ENCODE assay signal across 8 cellular contexts in genomic region chr15:55267401-55268053, GRCh38. TPM values are rescaled to one million over a fixed set of nuclear protein-coding genes. Genes with fewer than 3 reads are reported as not detected.
DNase-seq lines count a peak whose midpoint lies in the region; ATAC-seq and TF ChIP-seq lines count a peak whose summit lies in the region.

No MANE protein-coding gene starts in this region.

- H3K9ac ChIP-seq in skeletal muscle tissue (ENCODE audit: low read depth in 1 of 3, low read length in 3 of 3) = no peak overlapping the region

- no peak overlapping the region for H3K4me3 ChIP-seq in WERI-Rb-1 (ENCODE audit: low read depth, low read length)
- H3K4me3 ChIP-seq in skeletal muscle tissue (ENCODE audit: low read length in 3 of 3) = no peak overlapping the region
- no peak overlapping the region for H3K4me3 ChIP-seq in MG63

- ATAC-seq in GM19438 (IDR thresholded peaks at IDR 0.05; ENCODE audit: low read depth, unreplicated experiment) (peak; percentile 85), HG03354 (IDR thresholded peaks at IDR 0.05; ENCODE audit: poor library complexity, severe bottlenecking, unreplicated experiment) (peak; percentile 96)

- no peaks in the 10 kb centered on the region for H3K9me3 ChIP-seq in WERI-Rb-1 (ENCODE audit: severe bottlenecking)
- no peaks in the 10 kb centered on the region for H3K9me3 ChIP-seq in skeletal muscle tissue (ENCODE audit: control insufficient read depth in 3 of 3, low read length in 3 of 3)
- no peaks in the 10 kb centered on the region for H3K9me3 ChIP-seq in MG63

- H3K27ac ChIP-seq in WERI-Rb-1 = no peak overlapping the region
- H3K27ac ChIP-seq in skeletal muscle tissue (ENCODE audit: low read depth, low read length) = peak overlapping the region; percentile 33

- H3K36me3 ChIP-seq in WERI-Rb-1 (no peaks in the 10 kb centered on the region), skeletal muscle tissue (ENCODE audit: control insufficient read depth in 3 of 3, insufficient read depth in 3 of 3, low read length in 3 of 3) (no peaks in the 10 kb centered on the region), MG63 (no peaks in the 10 kb centered on the region)

- DNase-seq in WERI-Rb-1 = peak; percentile 8
- peak; percentile 43 for DNase-seq in dermis blood vessel endothelial cell
- no peak for DNase-seq in NCI-H187 (lab: John Stamatoyannopoulos, UW)
- DNase-seq in MG63 = no peak
- no peak for DNase-seq in putamen (ENCODE audit: low spot score)

- no peak for TF ChIP-seq CTCF in WERI-Rb-1 (IDR thresholded peaks at IDR 0.05; ENCODE audit: low read depth, low read length)

- H3K27me3 ChIP-seq in WERI-Rb-1 (ENCODE audit: insufficient read depth, low read depth, severe bottlenecking) (no peaks in the 10 kb centered on the region), skeletal muscle tissue (ENCODE audit: control insufficient read depth in 3 of 3, insufficient read depth in 3 of 3, low read length in 3 of 3) (no peaks in the 10 kb centered on the region), MG63 (no peaks in the 10 kb centered on the region)

- no peaks in the 10 kb centered on the region for H3K4me1 ChIP-seq in skeletal muscle tissue (ENCODE audit: control insufficient read depth in 3 of 3, insufficient read depth in 3 of 3, low read length in 3 of 3)

RNA-seq across cellular contexts. Expression of gene RAB27A, which starts 22.1 kb away (rescaled TPM):
- total RNA-seq in dermis blood vessel endothelial cell (12.3 and 27.4 TPM in 2 replicates), skeletal muscle tissue (3.7 TPM)
- total RNA-seq in MG63 (2014; rRNA removed; shearing (Covaris generic); ENCODE audit: low replicate concordance) = 4.3 and 27.5 TPM in 2 replicates

RNA-seq across cellular contexts. Expression of gene PIGBOS1, which starts 51.4 kb away (rescaled TPM):
- 7.3 and 13.3 TPM in 2 replicates for total RNA-seq in dermis blood vessel endothelial cell
- total RNA-seq in skeletal muscle tissue = 6.8 TPM
- 23.3 and 50.0 TPM in 2 replicates for total RNA-seq in MG63 (2014; rRNA removed; shearing (Covaris generic); ENCODE audit: low replicate concordance)

RNA-seq across cellular contexts. Expression of gene PIGB, which starts 51.5 kb away (rescaled TPM):
- total RNA-seq in dermis blood vessel endothelial cell = 12.6 and 15.4 TPM in 2 replicates
- 5.2 TPM for total RNA-seq in skeletal muscle tissue
- 11.2 and 12.8 TPM in 2 replicates for total RNA-seq in MG63 (2014; rRNA removed; shearing (Covaris generic); ENCODE audit: low replicate concordance)

Comparison
In these comparisons a context has a peak if more than half of its experiments do, and no peak if none do; other contexts are left out.
1. DNase-seq: peak in WERI-Rb-1 (single experiment) and dermis blood vessel endothelial cell (single experiment); none in NCI-H187 (0 of 2), MG63 (single experiment) and putamen (single experiment).